1 cellular context compared by ENCODE assay signal in genomic region chr20:2104236-2104635, GRCh38.
TF ChIP-seq lines count a peak whose summit lies in the region.

No MANE protein-coding gene starts in this region.

TF ChIP-seq in H1, 55 proteins besides CTCF, POLR2A, EP300 and RAD21 (continued from another document):
- TF ChIP-seq ATF3 (IDR thresholded peaks at IDR 0.05; ENCODE audit: insufficient read depth, low read depth, low read length): no peak
- TF ChIP-seq, protein P1, sequence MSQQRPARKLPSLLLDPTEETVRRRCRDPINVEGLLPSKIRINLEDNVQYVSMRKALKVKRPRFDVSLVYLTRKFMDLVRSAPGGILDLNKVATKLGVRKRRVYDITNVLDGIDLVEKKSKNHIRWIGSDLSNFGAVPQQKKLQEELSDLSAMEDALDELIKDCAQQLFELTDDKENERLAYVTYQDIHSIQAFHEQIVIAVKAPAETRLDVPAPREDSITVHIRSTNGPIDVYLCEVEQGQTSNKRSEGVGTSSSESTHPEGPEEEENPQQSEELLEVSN (IDR thresholded peaks at IDR 0.05): no peak
- TF ChIP-seq TCF12 (IDR thresholded peaks at IDR 0.05; ENCODE audit: low read depth, low read length): no peak
